Comparison of ENCODE assay signal across 23 cellular contexts in the genomic region with DNA sequence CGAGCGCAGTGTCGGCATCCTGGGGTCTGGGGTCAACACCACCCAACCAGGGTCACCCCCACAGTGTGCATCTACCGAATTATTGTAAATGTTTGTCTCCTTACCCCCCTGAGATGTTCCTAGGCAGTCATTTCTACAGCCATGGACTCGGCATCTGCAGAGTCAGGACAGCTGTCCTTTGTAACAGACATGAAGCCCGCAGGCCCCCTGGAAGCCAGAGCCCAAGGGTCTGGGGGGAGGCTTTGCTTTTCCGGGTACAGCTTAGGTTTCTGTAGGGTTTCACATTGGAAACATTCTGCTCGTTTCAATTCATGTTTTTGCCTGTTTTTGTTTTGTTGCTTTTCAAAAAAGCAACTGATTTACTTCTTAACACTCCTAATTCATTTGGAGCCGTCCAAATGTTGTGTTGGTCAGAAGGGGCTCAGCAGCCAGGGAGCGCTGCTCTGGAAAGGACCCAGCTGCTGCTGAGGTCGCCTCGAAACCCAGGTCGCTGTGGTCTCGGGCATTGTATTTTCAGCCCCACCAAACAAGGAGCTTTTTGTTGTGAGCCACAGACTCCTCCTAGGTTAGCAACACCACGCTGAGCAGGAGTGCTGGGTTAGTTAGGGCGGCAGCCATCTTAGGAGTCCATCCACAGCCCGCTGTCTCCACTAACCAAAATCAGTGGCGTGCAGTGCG.
DNase-seq lines count a peak whose midpoint lies in the region; ATAC-seq lines count a peak whose summit lies in the region.
"Had no signal": no experiment of that assay in that cellular context is flagged by ENCODE, and none has a peak within 500 bp of the region (broad histone marks: within the 10 kb centered on the region; RNA-seq: fewer than 3 reads in every experiment).

No MANE protein-coding gene starts in this region.

- H3K9me3 Mint-ChIP-seq in stimulated activated naive CD8-positive, alpha-beta T cell treated with anti-CD3 and anti-CD28 coated beads, Interleukin-15, Interleukin-2, amounts not matched to agents 100 ng/mL and 50 ng/mL, for 24 hours = no peaks in the 10 kb centered on the region
- H3K9me3 Mint-ChIP-seq: activated naive CD8-positive, alpha-beta T cell treated with anti-CD3 and anti-CD28 coated beads, Interleukin-2, amount 10 ng/mL, durations not matched to agents 7 days and 5 days; naive thymus-derived CD8-positive, alpha-beta T cell had no signal

- no peak for DNase-seq in stimulated activated naive CD8-positive, alpha-beta T cell treated with anti-CD3 and anti-CD28 coated beads, Interleukin-15, Interleukin-2, amounts not matched to agents 100 U/mL and 50 U/mL, for 24 hours
- DNase-seq in left cardiac atrium = no peak
- peak; percentile 82 for DNase-seq in myocyte (ENCODE audit: low read depth)
- DNase-seq in HAP-1 (ENCODE audit: low spot score in 2 of 2) = no peak
- no peak for DNase-seq in NCI-H1694 treated with DMSO at 0.1 percent for 48 hours (lab: John Stamatoyannopoulos, UW)
- DNase-seq: activated CD8-positive, alpha-beta memory T cell treated with anti-CD3 and anti-CD28 coated beads for 24 hours; activated naive CD8-positive, alpha-beta T cell treated with anti-CD3 and anti-CD28 coated beads, Interleukin-2, amount 10 ng/mL, durations not matched to agents 7 days and 5 days; gastrocnemius medialis; GOT3; lower lobe of right lung; MG63; naive thymus-derived CD8-positive, alpha-beta T cell; PC-3; stimulated activated CD4-positive, alpha-beta T cell treated with anti-CD3 and anti-CD28 coated beads, Interleukin-4, amount 100 ng/mL, for 1 hour had no signal

- no peaks in the 10 kb centered on the region for H3K4me1 ChIP-seq in HAP-1
- H3K4me1 ChIP-seq: BLaER1 treated with 17β-estradiol and CSF1 and Interleukin-3, amounts not matched to agents 10 nM and 100 nM; breast epithelium; lower lobe of right lung; SJSA1 had no signal

- H3K36me3 Mint-ChIP-seq in stimulated activated naive CD8-positive, alpha-beta T cell treated with anti-CD3 and anti-CD28 coated beads, Interleukin-15, Interleukin-2, amounts not matched to agents 100 ng/mL and 50 ng/mL, for 24 hours (ENCODE audit: low read depth) = peaks cover 11% of the 10 kb centered on the region

- no peaks in the 10 kb centered on the region for H3K9me3 ChIP-seq in HAP-1
- H3K9me3 ChIP-seq: BLaER1 treated with 17β-estradiol and CSF1 and Interleukin-3, amounts not matched to agents 10 nM and 100 nM; breast epithelium; gastrocnemius medialis; lower lobe of right lung; MG63; SJSA1 had no signal

- H3K4me1 Mint-ChIP-seq in stimulated activated naive CD8-positive, alpha-beta T cell treated with anti-CD3 and anti-CD28 coated beads, Interleukin-15, Interleukin-2, amounts not matched to agents 100 ng/mL and 50 ng/mL, for 24 hours (ENCODE audit: low read depth) = no peaks in the 10 kb centered on the region

- H3K27me3 Mint-ChIP-seq in stimulated activated naive CD8-positive, alpha-beta T cell treated with anti-CD3 and anti-CD28 coated beads, Interleukin-15, Interleukin-2, amounts not matched to agents 100 ng/mL and 50 ng/mL, for 24 hours = no peaks in the 10 kb centered on the region
- H3K27me3 Mint-ChIP-seq: activated naive CD8-positive, alpha-beta T cell treated with anti-CD3 and anti-CD28 coated beads, Interleukin-2, amount 10 ng/mL, durations not matched to agents 7 days and 5 days; naive thymus-derived CD8-positive, alpha-beta T cell had no signal

- intact Hi-C loops in left cardiac atrium (cut with DNase I) = no loop called here

- H3K4me3 ChIP-seq in HAP-1 = no peak overlapping the region
- H3K4me3 ChIP-seq: BLaER1 treated with 17β-estradiol and CSF1 and Interleukin-3, amounts not matched to agents 10 nM and 100 nM; breast epithelium; gastrocnemius medialis; lower lobe of right lung; MG63; SJSA1; smooth muscle cell had no signal

- in situ Hi-C loops in HAP-1 (cut with MboI; ENCODE audit: low sequenced_read_pairs) = no loop called here

- H3K4me3 Mint-ChIP-seq in stimulated activated naive CD8-positive, alpha-beta T cell treated with anti-CD3 and anti-CD28 coated beads, Interleukin-15, Interleukin-2, amounts not matched to agents 100 ng/mL and 50 ng/mL, for 24 hours = no peak overlapping the region
- H3K4me3 Mint-ChIP-seq: activated naive CD8-positive, alpha-beta T cell treated with anti-CD3 and anti-CD28 coated beads, Interleukin-2, amount 10 ng/mL, durations not matched to agents 7 days and 5 days; naive thymus-derived CD8-positive, alpha-beta T cell had no signal

- no peak for ATAC-seq in stimulated activated naive CD8-positive, alpha-beta T cell treated with anti-CD3 and anti-CD28 coated beads, Interleukin-15, Interleukin-2, amounts not matched to agents 100 U/mL and 50 U/mL, for 24 hours
- peak; percentile 25 to 45 for ATAC-seq in left cardiac atrium
- ATAC-seq in GM21723 (IDR thresholded peaks at IDR 0.05; ENCODE audit: unreplicated experiment) = no peak
- ATAC-seq in GM21381 (IDR thresholded peaks at IDR 0.05; ENCODE audit: unreplicated experiment) = no peak
- ATAC-seq: activated CD4-positive, CD25-positive, alpha-beta regulatory T cell treated with anti-CD3 and anti-CD28 coated beads, Interleukin-2, amount 50 U/mL, for 24 hours; esophagus mucosa; lower lobe of right lung; naive thymus-derived CD8-positive, alpha-beta T cell; PC-3 had no signal

- H3K36me3 ChIP-seq in HAP-1 (replicated peaks) = no peaks in the 10 kb centered on the region; the same call in 1 of the 2 replicates
- H3K36me3 ChIP-seq: breast epithelium, gastrocnemius medialis, MG63 had no signal

- peak overlapping the region; percentile 10 for H3K27ac Mint-ChIP-seq in stimulated activated naive CD8-positive, alpha-beta T cell treated with anti-CD3 and anti-CD28 coated beads, Interleukin-15, Interleukin-2, amounts not matched to agents 100 ng/mL and 50 ng/mL, for 24 hours
- H3K27ac Mint-ChIP-seq: activated naive CD8-positive, alpha-beta T cell treated with anti-CD3 and anti-CD28 coated beads, Interleukin-2, amount 10 ng/mL, durations not matched to agents 7 days and 5 days had no signal

- H3K27me3 ChIP-seq in HAP-1 (ENCODE audit: low read depth) = no peaks in the 10 kb centered on the region
- H3K27me3 ChIP-seq: BLaER1 treated with 17β-estradiol and CSF1 and Interleukin-3, amounts not matched to agents 10 nM and 100 nM; breast epithelium; gastrocnemius medialis; MG63; SJSA1 had no signal

Comparison
In these comparisons a context has a peak if more than half of its experiments do, and no peak if none do; other contexts are left out.
1. ATAC-seq: peak in left cardiac atrium (2 of 2); none in stimulated activated naive CD8-positive, alpha-beta T cell treated with anti-CD3 and anti-CD28 coated beads, Interleukin-15, Interleukin-2, amounts not matched to agents 100 U/mL and 50 U/mL, for 24 hours (single experiment), GM21723 (single experiment) and GM21381 (single experiment).